23 cellular contexts compared by ENCODE assay signal in genomic region chrX:125791781-125792180, GRCh38.
A peak's percentile ranks its signal among the peaks of the same experiment; 100 is the strongest.
DNase-seq lines count a peak whose midpoint lies in the region; ATAC-seq, FAIRE-seq and TF ChIP-seq lines count a peak whose summit lies in the region.
"Had no signal": no experiment of that assay in that cellular context is flagged by ENCODE, and none has a peak within 500 bp of the region (broad histone marks: within the 10 kb centered on the region; RNA-seq: fewer than 3 reads in every experiment).

No MANE protein-coding gene starts in this region.

- H2AFZ ChIP-seq in HepG2 (ENCODE audit: low read length) (no peak overlapping the region), IMR-90 (replicated peaks; ENCODE audit: low read length, poor library complexity) (no peak overlapping the region), OCI-LY3 (ENCODE audit: low read depth, low read length) (no peak overlapping the region), K562 (ENCODE audit: low read depth, low read length) (0 out of 2 replicates have a peak overlapping the region, but pooled peaks have one; percentile 2)

- H3K4ac ChIP-seq in IMR-90 (ENCODE audit: low read depth, low read length), result no peak overlapping the region

- H2BK15ac ChIP-seq in IMR-90 (ENCODE audit: low read depth, low read length), result no peak overlapping the region

- H2AK5ac ChIP-seq in IMR-90 (ENCODE audit: low read depth, low read length), result no peak overlapping the region

- dilution Hi-C loops in IMR-90 (cut with HindIII; ENCODE audit: low sequenced_read_pairs, unreplicated experiment), result no loop called here

- H3K9ac ChIP-seq in HepG2 (ENCODE audit: insufficient read depth, low read depth, low read length) (no peak overlapping the region), IMR-90 (ENCODE audit: low read depth, low read length) (no peak overlapping the region), OCI-LY3 (ENCODE audit: low read length) (no peak overlapping the region), K562 (ENCODE audit: insufficient read depth in 1 of 2, low read depth in 2 of 2, low read length in 2 of 2) (no peak overlapping the region)
- H3K9ac ChIP-seq: BLaER1 treated with 17β-estradiol and CSF1 and Interleukin-3, amounts not matched to agents 10 nM and 100 nM had no signal

- H2BK20ac ChIP-seq in IMR-90 (ENCODE audit: low read depth, low read length), result no peak overlapping the region

- H2BK5ac ChIP-seq in IMR-90 (ENCODE audit: low read depth, low read length, poor library complexity, severe bottlenecking), result no peak overlapping the region

- intact Hi-C loops in HepG2 (cut with micrococcal nuclease; ENCODE audit: unreplicated experiment) (no loop called here), right lobe of liver (cut with DNase I) (no loop called here), IMR-90 (cut with micrococcal nuclease) (no loop called here), K562 (cut with micrococcal nuclease) (no loop called here), Right ventricle myocardium inferior (cut with DNase I) (no loop called here)

- no peak overlapping the region for H4K91ac ChIP-seq in IMR-90 (ENCODE audit: insufficient read depth, low read depth, low read length)

- H3K4me1 ChIP-seq in HepG2 (ENCODE audit: insufficient read depth, low read length), result no peaks in the 10 kb centered on the region
- H3K4me1 ChIP-seq in right lobe of liver, result no peaks in the 10 kb centered on the region
- no peaks in the 10 kb centered on the region for H3K4me1 ChIP-seq in IMR-90 (ENCODE audit: control insufficient read depth, insufficient read depth, low read length)
- H3K4me1 ChIP-seq in OCI-LY3 (ENCODE audit: low read length), result peaks cover 11% of the 10 kb centered on the region; the same call in 1 of the 2 replicates
- H3K4me1 ChIP-seq in K562 (replicated peaks in 1 of 2; ENCODE audit: control insufficient read depth in 2 of 2, insufficient read depth in 2 of 2, low read length in 2 of 2), result no peaks in the 10 kb centered on the region
- H3K4me1 ChIP-seq: BLaER1 treated with 17β-estradiol and CSF1 and Interleukin-3, amounts not matched to agents 10 nM and 100 nM; Caco-2 had no signal

- TF ChIP-seq POLR2A in HepG2 (IDR thresholded peaks at IDR 0.05; ENCODE audit: insufficient read depth in 1 of 2, low read depth in 2 of 2, low read length in 2 of 2) (no peak), right lobe of liver (IDR thresholded peaks at IDR 0.05) (no peak), IMR-90 (IDR thresholded peaks at IDR 0.05; ENCODE audit: low read depth, low read length) (no peak), K562 (conservative IDR thresholded peaks at IDR 0.05) (no peak)

- in situ Hi-C loops in HepG2 (cut with HindIII; ENCODE audit: extremely low pct_ligation_motif_present, low pct_unique_long_range_greater_than_20kb) (no loop called here), IMR-90 (cut with MboI; ENCODE audit: low sequenced_read_pairs) (no loop called here), K562 (cut with MboI) (no loop called here)

- POLR2A ChIA-PET in HepG2 (lab: Yijun Ruan, JAX), result no interaction called here
- POLR2A ChIA-PET in IMR-90 (lab: Charles Lee; ENCODE audit: unreplicated experiment), result no interaction called here
- POLR2A ChIA-PET in K562 (lab: Yijun Ruan, JAX), result no interaction called here

- H3K4me2 ChIP-seq in HepG2 (ENCODE audit: low read depth, low read length) (no peak overlapping the region), IMR-90 (ENCODE audit: low read depth, low read length) (no peak overlapping the region), OCI-LY3 (ENCODE audit: low read length) (peak overlapping the region; percentile 54), K562 (ENCODE audit: insufficient read depth, low read length) (no peak overlapping the region; the same call in 1 of the 2 replicates)
- H3K4me2 ChIP-seq: BLaER1 treated with 17β-estradiol and CSF1 and Interleukin-3, amounts not matched to agents 10 nM and 100 nM had no signal

- H3K56ac ChIP-seq in IMR-90 (ENCODE audit: extremely low read depth, insufficient read depth, low read length), result no peak overlapping the region

- no TSS peak for BruUV-seq in HepG2 (replicated peaks; lab: Mats Ljungman, UMichigan)
- no TSS peak for BruUV-seq in IMR-90 (replicated peaks; lab: Mats Ljungman, UMichigan)
- no TSS peak for BruUV-seq in K562 (replicated peaks; lab: Mats Ljungman, UMichigan)

- FAIRE-seq in HepG2 (lab: Jason Lieb, UNC), result no peak
- no peak for FAIRE-seq in K562 (lab: Jason Lieb, UNC)
- FAIRE-seq: A204.1, D721Med, G401.6, GM12891, GM19239 had no signal

- no peaks in the 10 kb centered on the region for H4K20me1 ChIP-seq in HepG2 (ENCODE audit: insufficient read depth, low read length)
- no peaks in the 10 kb centered on the region for H4K20me1 ChIP-seq in IMR-90 (ENCODE audit: insufficient read depth, low read length)
- H4K20me1 ChIP-seq in OCI-LY3 (ENCODE audit: insufficient read depth, low read length), result no peaks in the 10 kb centered on the region
- H4K20me1 ChIP-seq in K562 (replicated peaks; ENCODE audit: control insufficient read depth, insufficient read depth, low read length), result no peaks in the 10 kb centered on the region
- H4K20me1 ChIP-seq: BLaER1 treated with 17β-estradiol and CSF1 and Interleukin-3, amounts not matched to agents 10 nM and 100 nM had no signal

- DNase-seq in HepG2 (ENCODE audit: low spot score) (no peak), right lobe of liver (no peak), IMR-90 (no peak), K562 (ENCODE audit: extremely low read depth in 1 of 4, low spot score in 3 of 4) (no peak), Right ventricle myocardium inferior (ENCODE audit: missing footprints) (no peak)
- DNase-seq: 8988T; AML-193; Caco-2; Calu3; CD4-positive, alpha-beta T cell; CD8-positive, alpha-beta T cell; DMS79 treated with DMSO at 0.1 percent for 48 hours; GF-D8 had no signal

- H4K8ac ChIP-seq in IMR-90 (ENCODE audit: low read depth in 2 of 2, low read length in 2 of 2), result no peak overlapping the region

- H2AK9ac ChIP-seq in IMR-90 (replicated peaks; ENCODE audit: low read depth, low read length, poor library complexity), result no peak overlapping the region

- H3K18ac ChIP-seq in IMR-90 (ENCODE audit: low read depth, low read length), result no peak overlapping the region

- H2BK120ac ChIP-seq in IMR-90 (ENCODE audit: low read depth, low read length), result no peak overlapping the region

- TF ChIP-seq RAD21 in HepG2 (CRISPR knock-in tag; IDR thresholded peaks at IDR 0.05), result no peak
- no peak for TF ChIP-seq RAD21 in IMR-90 (IDR thresholded peaks at IDR 0.05; ENCODE audit: low read length)
- no peak for TF ChIP-seq RAD21 in K562 (CRISPR knock-in tag; conservative IDR thresholded peaks at IDR 0.05 in 1 of 2, IDR thresholded peaks at IDR 0.05 in 1 of 2)

- no peaks in the 10 kb centered on the region for H3K27me3 ChIP-seq in HepG2 (ENCODE audit: control insufficient read depth in 1 of 2, insufficient read depth in 2 of 2, low read length in 2 of 2)
- no peaks in the 10 kb centered on the region for H3K27me3 ChIP-seq in right lobe of liver
- H3K27me3 ChIP-seq in IMR-90 (ENCODE audit: control insufficient read depth, insufficient read depth, low read length), result no peaks in the 10 kb centered on the region
- no peaks in the 10 kb centered on the region for H3K27me3 ChIP-seq in OCI-LY3 (ENCODE audit: low read depth, low read length)
- H3K27me3 ChIP-seq in K562 (ENCODE audit: control insufficient read depth in 2 of 2, insufficient read depth in 2 of 2, low read length in 2 of 2), result no peaks in the 10 kb centered on the region

- H3K9me3 ChIP-seq in HepG2 (ENCODE audit: low read length), result peaks cover 21% of the 10 kb centered on the region
- no peaks in the 10 kb centered on the region for H3K9me3 ChIP-seq in right lobe of liver
- H3K9me3 ChIP-seq in IMR-90 (ENCODE audit: control insufficient read depth, insufficient read depth, low read length), result peaks cover 1% of the 10 kb centered on the region; the same call in 1 of the 2 replicates
- H3K9me3 ChIP-seq in OCI-LY3 (ENCODE audit: insufficient read depth, low read length), result no peaks in the 10 kb centered on the region
- no peaks in the 10 kb centered on the region for H3K9me3 ChIP-seq in K562 (replicated peaks; ENCODE audit: control insufficient read depth, insufficient read depth, low read depth, low read length)
- H3K9me3 ChIP-seq: Caco-2 had no signal

- H3K27ac ChIP-seq in HepG2 (ENCODE audit: extremely low read length, insufficient read depth, low read length), result no peak overlapping the region
- no peak overlapping the region for H3K27ac ChIP-seq in right lobe of liver
- H3K27ac ChIP-seq in IMR-90 (ENCODE audit: insufficient read depth, low read length), result no peak overlapping the region
- no peak overlapping the region for H3K27ac ChIP-seq in OCI-LY3 (ENCODE audit: low read length)
- H3K27ac ChIP-seq in K562 (ENCODE audit: extremely low read depth, low read depth, low read length), result no peak overlapping the region
- H3K27ac ChIP-seq: BLaER1 treated with 17β-estradiol and CSF1 and Interleukin-3, amounts not matched to agents 10 nM and 100 nM; C4-2B had no signal

- H3K36me3 ChIP-seq in HepG2 (replicated peaks in 1 of 2; ENCODE audit: control insufficient read depth in 1 of 2, insufficient read depth in 2 of 2, low read length in 2 of 2) (no peaks in the 10 kb centered on the region), right lobe of liver (no peaks in the 10 kb centered on the region), IMR-90 (ENCODE audit: control insufficient read depth, insufficient read depth, low read length) (no peaks in the 10 kb centered on the region), OCI-LY3 (replicated peaks; ENCODE audit: low read depth, low read length) (no peaks in the 10 kb centered on the region), K562 (ENCODE audit: control insufficient read depth, insufficient read depth, low read length) (no peaks in the 10 kb centered on the region)
- H3K36me3 ChIP-seq: BLaER1 treated with 17β-estradiol and CSF1 and Interleukin-3, amounts not matched to agents 10 nM and 100 nM had no signal

- TF ChIP-seq EP300 in HepG2 (IDR thresholded peaks at IDR 0.05; ENCODE audit: low read depth in 2 of 2, low read length in 2 of 2) (no peak), HepG2 (CRISPR knock-in tag; IDR thresholded peaks at IDR 0.05; ENCODE audit: borderline replicate concordance) (no peak), K562 (IDR thresholded peaks at IDR 0.05; ENCODE audit: low read length) (no peak)

- H4K5ac ChIP-seq in IMR-90 (ENCODE audit: low read depth, low read length), result no peak overlapping the region

- CTCF ChIA-PET in HepG2 (lab: Yijun Ruan, JAX; ENCODE audit: low intra/inter-chr PET ratio, low total read pairs) (no interaction called here), IMR-90 (lab: Yijun Ruan, JAX) (no interaction called here), K562 (lab: Yijun Ruan, JAX; ENCODE audit: low intra/inter-chr PET ratio) (no interaction called here)

- ATAC-seq in HepG2 (no peak), right lobe of liver (no peak), IMR-90 (ENCODE audit: low read depth) (no peak), K562 (no peak), GM19452 (IDR thresholded peaks at IDR 0.05; ENCODE audit: unreplicated experiment) (no peak), HG02852 (IDR thresholded peaks at IDR 0.05; ENCODE audit: unreplicated experiment) (no peak), Right ventricle myocardium inferior (no peak)
- ATAC-seq: CD8-positive, alpha-beta T cell had no signal

- H3K23ac ChIP-seq in IMR-90 (ENCODE audit: low read depth, low read length), result no peak overlapping the region

- no peak overlapping the region for H3K14ac ChIP-seq in IMR-90 (replicated peaks; ENCODE audit: low read depth, low read length)

- no peak overlapping the region for H3K4me3 ChIP-seq in HepG2 (replicated peaks in 1 of 3; ENCODE audit: insufficient read depth in 1 of 3, low read depth in 2 of 3, low read length in 3 of 3)
- no peak overlapping the region for H3K4me3 ChIP-seq in right lobe of liver
- H3K4me3 ChIP-seq in IMR-90 (ENCODE audit: insufficient read depth, low read depth, low read length), result no peak overlapping the region
- no peak overlapping the region for H3K4me3 ChIP-seq in OCI-LY3 (ENCODE audit: low read length)
- no peak overlapping the region for H3K4me3 ChIP-seq in K562
- H3K4me3 ChIP-seq: BLaER1 treated with 17β-estradiol and CSF1 and Interleukin-3, amounts not matched to agents 10 nM and 100 nM had no signal

- WGBS in HepG2 (ENCODE audit: low lambda C conversion rate), result 2% methylated on average over 4 of the region's 4 CpGs
- 32% methylated on average over 4 of the region's 4 CpGs for WGBS in right lobe of liver (ENCODE audit: insufficient coverage, low coverage, low lambda C conversion rate, missing lambda C conversion rate)
- no CpG with 5 or more reads among the region's 4 CpGs for WGBS in IMR-90 (ENCODE audit: extremely low coverage in 2 of 2, insufficient read length in 1 of 2), 2 experiments
- WGBS in K562 (ENCODE audit: insufficient coverage, low coverage, missing lambda C conversion rate), result 3% methylated on average over 3 of the region's 4 CpGs

- no peaks in the 10 kb centered on the region for H3K79me2 ChIP-seq in HepG2 (ENCODE audit: insufficient read depth, low read length)
- H3K79me2 ChIP-seq in OCI-LY3 (ENCODE audit: low read length), result no peaks in the 10 kb centered on the region
- H3K79me2 ChIP-seq in K562 (ENCODE audit: control insufficient read depth, insufficient read depth, low read length), result no peaks in the 10 kb centered on the region

- no peaks in the 10 kb centered on the region for H3K79me1 ChIP-seq in IMR-90 (ENCODE audit: low read depth in 1 of 2, low read length in 2 of 2)

- H3K9me1 ChIP-seq in IMR-90 (ENCODE audit: insufficient read depth, low read length) (no peaks in the 10 kb centered on the region), K562 (ENCODE audit: control insufficient read depth, insufficient read depth, low read length) (no peaks in the 10 kb centered on the region)

- TF ChIP-seq CTCF in HepG2 (CRISPR knock-in tag; IDR thresholded peaks at IDR 0.05) (no peak), right lobe of liver (IDR thresholded peaks at IDR 0.05) (no peak), IMR-90 (conservative IDR thresholded peaks at IDR 0.05; ENCODE audit: low read depth, low read length) (no peak), OCI-LY3 (IDR thresholded peaks at IDR 0.05; ENCODE audit: low read depth, low read length) (no peak), K562 (IDR thresholded peaks at IDR 0.05 in 2 of 3, conservative IDR thresholded peaks at IDR 0.05 in 1 of 3; ENCODE audit: insufficient read depth in 2 of 3, low read depth in 1 of 3, low read length in 3 of 3) (no peak)

Comparison
In these comparisons a context has a peak if more than half of its experiments do, and no peak if none do; other contexts are left out.
1. Of the 241 proteins assayed by ChIP-seq in both HepG2 and K562: peak only in HepG2: none; only in K562: MAFG; in both: MAFF and MAFK; in neither: 238.